In genomic region chr18:77899972-77900754, GRCh38 we compare ENCODE assay signal across 8 cellular contexts.
DNase-seq lines count a peak whose midpoint lies in the region; ATAC-seq and TF ChIP-seq lines count a peak whose summit lies in the region.

No MANE protein-coding gene starts in this region.

- no peaks in the 10 kb centered on the region for H3K36me3 ChIP-seq in mesenchymal stem cell (ENCODE audit: control insufficient read depth in 1 of 2, insufficient read depth in 2 of 2, low read depth in 1 of 2, low read length in 2 of 2)

- H3K4me1 ChIP-seq in mesenchymal stem cell (ENCODE audit: control insufficient read depth, insufficient read depth, low read depth, low read length), result peaks cover 5% of the 10 kb centered on the region

- H3K4me3 Mint-ChIP-seq in activated CD4-positive, alpha-beta T cell treated with anti-CD3 and anti-CD28 coated beads, Interleukin-2, amount 10 ng/mL, durations not matched to agents 24 days and 14 days, result peak overlapping the region; percentile 47
- peak overlapping the region; percentile 45 for H3K4me3 Mint-ChIP-seq in stimulated activated effector memory CD8-positive, alpha-beta T cell treated with anti-CD3 and anti-CD28 coated beads, Interleukin-12 subunit alpha, Interleukin-12 subunit beta, amount 100 ng/mL, for 72 hours

- H2BK120ac ChIP-seq in mesenchymal stem cell (ENCODE audit: low read depth, low read length), result no peak overlapping the region

- DNase-seq in NB4 (ENCODE audit: low read depth) (peak; percentile 64), ecto neural progenitor cell (ENCODE audit: low spot score) (peak; percentile 77), mesenchymal stem cell (peak; percentile 4), SIG-M5 (lab: John Stamatoyannopoulos, UW) (no peak)
- peak; percentile 90 for DNase-seq in activated CD4-positive, alpha-beta T cell treated with anti-CD3 and anti-CD28 coated beads, Interleukin-2, amount 10 ng/mL, durations not matched to agents 24 days and 14 days
- peak; percentile 53 to 70 for DNase-seq in stimulated activated effector memory CD8-positive, alpha-beta T cell treated with anti-CD3 and anti-CD28 coated beads, Interleukin-12 subunit alpha, Interleukin-12 subunit beta, amount 100 ng/mL, for 72 hours (ENCODE audit: low spot score in 2 of 2)

- 7% methylated on average over 58 of the region's 64 CpGs for WGBS in mesenchymal stem cell

- no peak overlapping the region for H3K27ac ChIP-seq in mesenchymal stem cell (ENCODE audit: low read length, poor library complexity, severe bottlenecking)

- ATAC-seq in GM18499 (IDR thresholded peaks at IDR 0.05; ENCODE audit: insufficient read depth, unreplicated experiment) (peak; percentile 87), HG02571 (IDR thresholded peaks at IDR 0.05; ENCODE audit: unreplicated experiment) (peak; percentile 99)
- peak; percentile 97 for ATAC-seq in stimulated activated effector memory CD8-positive, alpha-beta T cell treated with anti-CD3 and anti-CD28 coated beads, Interleukin-12 subunit alpha, Interleukin-12 subunit beta, amount 100 ng/mL, for 72 hours

- no peaks in the 10 kb centered on the region for H3K79me1 ChIP-seq in mesenchymal stem cell (replicated peaks; ENCODE audit: low read length, poor library complexity, severe bottlenecking)

- H4K8ac ChIP-seq in mesenchymal stem cell (ENCODE audit: low read length), result no peak overlapping the region

- peak overlapping the region; percentile 76 for H3K4me2 ChIP-seq in mesenchymal stem cell (ENCODE audit: low read length, poor library complexity, severe bottlenecking)

- peaks cover 13% of the 10 kb centered on the region for H3K27me3 Mint-ChIP-seq in activated CD4-positive, alpha-beta T cell treated with anti-CD3 and anti-CD28 coated beads, Interleukin-2, amount 10 ng/mL, durations not matched to agents 24 days and 14 days

- H2BK15ac ChIP-seq in mesenchymal stem cell (ENCODE audit: low read depth, poor library complexity, severe bottlenecking), result no peak overlapping the region

- no peak for TF ChIP-seq POLR2A in NB4 (IDR thresholded peaks at IDR 0.05; ENCODE audit: extremely low read depth, insufficient read length)

- H3K4ac ChIP-seq in mesenchymal stem cell (ENCODE audit: low read depth in 1 of 2, low read length in 2 of 2), result no peak overlapping the region

- no peak overlapping the region for H3K14ac ChIP-seq in mesenchymal stem cell (ENCODE audit: low read length in 2 of 2)

- H3K18ac ChIP-seq in mesenchymal stem cell (ENCODE audit: low read depth in 1 of 2, low read length in 2 of 2), result no peak overlapping the region

- H3K36me3 Mint-ChIP-seq in activated CD4-positive, alpha-beta T cell treated with anti-CD3 and anti-CD28 coated beads, Interleukin-2, amount 10 ng/mL, durations not matched to agents 24 days and 14 days (ENCODE audit: low read depth), result no peaks in the 10 kb centered on the region
- H3K36me3 Mint-ChIP-seq in stimulated activated effector memory CD8-positive, alpha-beta T cell treated with anti-CD3 and anti-CD28 coated beads, Interleukin-12 subunit alpha, Interleukin-12 subunit beta, amount 100 ng/mL, for 72 hours, result no peaks in the 10 kb centered on the region

- H2AFZ ChIP-seq in mesenchymal stem cell (ENCODE audit: low read depth, low read length), result peak overlapping the region; percentile 36

- H3K27ac Mint-ChIP-seq in activated CD4-positive, alpha-beta T cell treated with anti-CD3 and anti-CD28 coated beads, Interleukin-2, amount 10 ng/mL, durations not matched to agents 24 days and 14 days, result no peak overlapping the region
- H3K27ac Mint-ChIP-seq in stimulated activated effector memory CD8-positive, alpha-beta T cell treated with anti-CD3 and anti-CD28 coated beads, Interleukin-12 subunit alpha, Interleukin-12 subunit beta, amount 100 ng/mL, for 72 hours, result no peak overlapping the region

- H2AK5ac ChIP-seq in mesenchymal stem cell (ENCODE audit: low read length, severe bottlenecking), result no peak overlapping the region

- no peak overlapping the region for H2BK5ac ChIP-seq in mesenchymal stem cell (ENCODE audit: low read depth, low read length, poor library complexity, severe bottlenecking)

- H3K27me3 ChIP-seq in mesenchymal stem cell (ENCODE audit: control insufficient read depth in 1 of 2, insufficient read depth in 1 of 2, low read length in 2 of 2), result peaks cover 0 to 13% of the 10 kb centered on the region in 2 experiments

- peak overlapping the region; percentile 47 for H3K9ac ChIP-seq in mesenchymal stem cell (ENCODE audit: low read length)

- intact Hi-C loops in activated CD4-positive, alpha-beta T cell treated with anti-CD3 and anti-CD28 coated beads, Interleukin-2, amount 10 ng/mL, durations not matched to agents 24 days and 14 days (cut with micrococcal nuclease), result no loop called here

- H3K23ac ChIP-seq in mesenchymal stem cell (ENCODE audit: low read length in 2 of 2), result no peak overlapping the region

- no peaks in the 10 kb centered on the region for H3K9me3 ChIP-seq in mesenchymal stem cell (ENCODE audit: control insufficient read depth, low read length)

- no peak overlapping the region for H4K91ac ChIP-seq in mesenchymal stem cell (ENCODE audit: low read length)

- H3K4me3 ChIP-seq in NB4 (ENCODE audit: low read depth, low read length), result no peak overlapping the region
- H3K4me3 ChIP-seq in mesenchymal stem cell (ENCODE audit: insufficient read depth in 1 of 2, low read depth in 1 of 2, low read length in 2 of 2), result peak overlapping the region in 1 of 2 experiments; percentile 71

- no peaks in the 10 kb centered on the region for H3K9me3 Mint-ChIP-seq in activated CD4-positive, alpha-beta T cell treated with anti-CD3 and anti-CD28 coated beads, Interleukin-2, amount 10 ng/mL, durations not matched to agents 24 days and 14 days
- H3K9me3 Mint-ChIP-seq in stimulated activated effector memory CD8-positive, alpha-beta T cell treated with anti-CD3 and anti-CD28 coated beads, Interleukin-12 subunit alpha, Interleukin-12 subunit beta, amount 100 ng/mL, for 72 hours, result no peaks in the 10 kb centered on the region

- TF ChIP-seq CTCF in NB4 (IDR thresholded peaks at IDR 0.05; ENCODE audit: low read depth, low read length), result peak; percentile 78

- H2BK12ac ChIP-seq in mesenchymal stem cell (ENCODE audit: low read length in 2 of 2), result no peak overlapping the region

- peaks cover 3% of the 10 kb centered on the region for H3K4me1 Mint-ChIP-seq in activated CD4-positive, alpha-beta T cell treated with anti-CD3 and anti-CD28 coated beads, Interleukin-2, amount 10 ng/mL, durations not matched to agents 24 days and 14 days
- peaks cover 7% of the 10 kb centered on the region for H3K4me1 Mint-ChIP-seq in stimulated activated effector memory CD8-positive, alpha-beta T cell treated with anti-CD3 and anti-CD28 coated beads, Interleukin-12 subunit alpha, Interleukin-12 subunit beta, amount 100 ng/mL, for 72 hours
